1 cellular context compared by ENCODE assay signal in genomic region chr11:66347425-66348276, GRCh38.
TF ChIP-seq lines count a peak whose summit lies in the region.

Gene B4GAT1, minus strand, starts transcription at chr11:66347629. Its CDS starts 84 bp downstream, at chr11:66347545.

TF ChIP-seq in K562, 482 proteins besides CTCF, POLR2A, EP300 and RAD21 (continued from another document and continues in another):
- TF ChIP-seq REST (CRISPR knock-in tag; IDR thresholded peaks at IDR 0.05; ENCODE audit: low read depth) (0 out of 2 replicates have a peak, but pooled peaks have one; percentile 41), NR4A1 (CRISPR knock-in tag; IDR thresholded peaks at IDR 0.05) (no peak), NR4A1 (tag; IDR thresholded peaks at IDR 0.05) (peak; percentile 68; the same call in 1 of the 2 replicates), ZNF507 (tag; conservative IDR thresholded peaks at IDR 0.05) (no peak), RHOXF2B (CRISPR knock-in tag; conservative IDR thresholded peaks at IDR 0.05) (0 out of 2 replicates have a peak, but pooled peaks have one; percentile 42), SOX6 (IDR thresholded peaks at IDR 0.05) (peak; percentile 59), NR2C2 (CRISPR knock-in tag; IDR thresholded peaks at IDR 0.05) (peak; percentile 79), NR2C2 (tag; IDR thresholded peaks at IDR 0.05) (no peak), DPF2 (IDR thresholded peaks at IDR 0.05) (0 out of 2 replicates have a peak, but pooled peaks have one; percentile 25), KLF13 (tag; IDR thresholded peaks at IDR 0.05; ENCODE audit: borderline replicate concordance, low read depth) (peak; percentile 69; the same call in 1 of the 2 replicates), CXXC5 (CRISPR knock-in tag; IDR thresholded peaks at IDR 0.05) (peak; percentile 89), MEIS2 (IDR thresholded peaks at IDR 0.05; ENCODE audit: partially characterized antibody) (peak; percentile 57), JUND (IDR thresholded peaks at IDR 0.05; ENCODE audit: borderline replicate concordance, low read depth, low read length) (0 out of 2 replicates have a peak, but pooled peaks have one; percentile 24), JUND (tag; IDR thresholded peaks at IDR 0.05; ENCODE audit: borderline replicate concordance, low read depth, low read length) (peak; percentile 44; the same call in 1 of the 3 replicates), USF1 (CRISPR knock-in tag; IDR thresholded peaks at IDR 0.05) (no peak), ZNF764 (CRISPR knock-in tag; IDR thresholded peaks at IDR 0.05; ENCODE audit: low read depth) (peak; percentile 65; the same call in 1 of the 2 replicates), ZNF316 (IDR thresholded peaks at IDR 0.05) (no peak), ZNF239 (CRISPR knock-in tag; IDR thresholded peaks at IDR 0.05) (no peak), STAG1 (CRISPR knock-in tag; IDR thresholded peaks at IDR 0.05; ENCODE audit: borderline replicate concordance) (no peak), ATF7 (IDR thresholded peaks at IDR 0.05) (peak; percentile 65; the same call in 1 of the 2 replicates), NELFE (IDR thresholded peaks at IDR 0.05; ENCODE audit: insufficient read depth, insufficient read length) (no peak), JUN (IDR thresholded peaks at IDR 0.05; ENCODE audit: borderline replicate concordance, low read depth, low read length) (peak; percentile 40; the same call in 1 of the 2 replicates), JUN (CRISPR knock-in tag; IDR thresholded peaks at IDR 0.05; ENCODE audit: borderline replicate concordance) (no peak), PML (IDR thresholded peaks at IDR 0.05; ENCODE audit: low read length) (peak; percentile 16; the same call in 1 of the 2 replicates), YBX1 (IDR thresholded peaks at IDR 0.05) (no peak), HLTF (IDR thresholded peaks at IDR 0.05) (peak; percentile 66; the same call in 1 of the 2 replicates), MAZ (CRISPR knock-in tag; conservative IDR thresholded peaks at IDR 0.05 in 1 of 2, IDR thresholded peaks at IDR 0.05 in 1 of 2) (peak; percentile 37 to 80), ZNF445 (CRISPR knock-in tag; IDR thresholded peaks at IDR 0.05; ENCODE audit: low read depth) (no peak), EP400 (IDR thresholded peaks at IDR 0.05) (peak; percentile 46; the same call in 1 of the 2 replicates), E2F8 (IDR thresholded peaks at IDR 0.05; ENCODE audit: low read depth, partially characterized antibody) (peak; percentile 76), ATF3 (IDR thresholded peaks at IDR 0.05) (no peak), ATF3 (CRISPR knock-in tag; conservative IDR thresholded peaks at IDR 0.05) (no peak), TOE1 (IDR thresholded peaks at IDR 0.05; ENCODE audit: borderline replicate concordance) (no peak), TOE1 (CRISPR knock-in tag; IDR thresholded peaks at IDR 0.05; ENCODE audit: borderline replicate concordance, low read depth) (peak; percentile 84; the same call in 1 of the 2 replicates), CSDE1 (IDR thresholded peaks at IDR 0.05) (peak in 1 of 2 experiments; percentile 77; a peak in 2 of 4 replicates), RBBP5 (IDR thresholded peaks at IDR 0.05; ENCODE audit: borderline replicate concordance, insufficient read depth, low read length, poor library complexity, severe bottlenecking) (peak; percentile 100), ETV5 (CRISPR knock-in tag; IDR thresholded peaks at IDR 0.05; ENCODE audit: low read depth) (peak; percentile 38; the same call in 1 of the 2 replicates), CREB1 (IDR thresholded peaks at IDR 0.05) (no peak), CREB1 (CRISPR knock-in tag; IDR thresholded peaks at IDR 0.05) (peak; percentile 81), KAT2B (IDR thresholded peaks at IDR 0.05; ENCODE audit: low read depth, low read length) (no peak), PREB (CRISPR knock-in tag; IDR thresholded peaks at IDR 0.05) (no peak), ZKSCAN1 (IDR thresholded peaks at IDR 0.05; ENCODE audit: low read depth, low read length) (0 out of 2 replicates have a peak, but pooled peaks have one; percentile 16), KLF1 (tag; IDR thresholded peaks at IDR 0.05) (peak; percentile 47; the same call in 1 of the 2 replicates), MTF1 (CRISPR knock-in tag; IDR thresholded peaks at IDR 0.05; ENCODE audit: borderline replicate concordance) (no peak), NEUROD1 (IDR thresholded peaks at IDR 0.05; ENCODE audit: borderline replicate concordance, low read depth, low read length, partially characterized antibody) (peak; percentile 36)
- TF ChIP-seq, protein P1, sequence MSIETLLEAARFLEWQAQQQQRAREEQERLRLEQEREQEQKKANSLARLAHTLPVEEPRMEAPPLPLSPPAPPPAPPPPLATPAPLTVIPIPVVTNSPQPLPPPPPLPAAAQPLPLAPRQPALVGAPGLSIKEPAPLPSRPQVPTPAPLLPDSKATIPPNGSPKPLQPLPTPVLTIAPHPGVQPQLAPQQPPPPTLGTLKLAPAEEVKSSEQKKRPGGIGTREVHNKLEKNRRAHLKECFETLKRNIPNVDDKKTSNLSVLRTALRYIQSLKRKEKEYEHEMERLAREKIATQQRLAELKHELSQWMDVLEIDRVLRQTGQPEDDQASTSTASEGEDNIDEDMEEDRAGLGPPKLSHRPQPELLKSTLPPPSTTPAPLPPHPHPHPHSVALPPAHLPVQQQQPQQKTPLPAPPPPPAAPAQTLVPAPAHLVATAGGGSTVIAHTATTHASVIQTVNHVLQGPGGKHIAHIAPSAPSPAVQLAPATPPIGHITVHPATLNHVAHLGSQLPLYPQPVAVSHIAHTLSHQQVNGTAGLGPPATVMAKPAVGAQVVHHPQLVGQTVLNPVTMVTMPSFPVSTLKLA (conservative IDR thresholded peaks at IDR 0.05) = peak in 1 of 2 experiments; percentile 15; a peak in 1 of 4 replicates
- TF ChIP-seq, protein P2, sequence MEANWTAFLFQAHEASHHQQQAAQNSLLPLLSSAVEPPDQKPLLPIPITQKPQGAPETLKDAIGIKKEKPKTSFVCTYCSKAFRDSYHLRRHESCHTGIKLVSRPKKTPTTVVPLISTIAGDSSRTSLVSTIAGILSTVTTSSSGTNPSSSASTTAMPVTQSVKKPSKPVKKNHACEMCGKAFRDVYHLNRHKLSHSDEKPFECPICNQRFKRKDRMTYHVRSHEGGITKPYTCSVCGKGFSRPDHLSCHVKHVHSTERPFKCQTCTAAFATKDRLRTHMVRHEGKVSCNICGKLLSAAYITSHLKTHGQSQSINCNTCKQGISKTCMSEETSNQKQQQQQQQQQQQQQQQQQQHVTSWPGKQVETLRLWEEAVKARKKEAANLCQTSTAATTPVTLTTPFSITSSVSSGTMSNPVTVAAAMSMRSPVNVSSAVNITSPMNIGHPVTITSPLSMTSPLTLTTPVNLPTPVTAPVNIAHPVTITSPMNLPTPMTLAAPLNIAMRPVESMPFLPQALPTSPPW (CRISPR knock-in tag; IDR thresholded peaks at IDR 0.05) = peak; percentile 82
- TF ChIP-seq, protein P3, sequence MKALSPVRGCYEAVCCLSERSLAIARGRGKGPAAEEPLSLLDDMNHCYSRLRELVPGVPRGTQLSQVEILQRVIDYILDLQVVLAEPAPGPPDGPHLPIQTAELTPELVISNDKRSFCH (CRISPR knock-in tag; IDR thresholded peaks at IDR 0.05) = no peak
- TF ChIP-seq, protein P3 (tag; IDR thresholded peaks at IDR 0.05) = peak; percentile 84
- TF ChIP-seq, protein P4, sequence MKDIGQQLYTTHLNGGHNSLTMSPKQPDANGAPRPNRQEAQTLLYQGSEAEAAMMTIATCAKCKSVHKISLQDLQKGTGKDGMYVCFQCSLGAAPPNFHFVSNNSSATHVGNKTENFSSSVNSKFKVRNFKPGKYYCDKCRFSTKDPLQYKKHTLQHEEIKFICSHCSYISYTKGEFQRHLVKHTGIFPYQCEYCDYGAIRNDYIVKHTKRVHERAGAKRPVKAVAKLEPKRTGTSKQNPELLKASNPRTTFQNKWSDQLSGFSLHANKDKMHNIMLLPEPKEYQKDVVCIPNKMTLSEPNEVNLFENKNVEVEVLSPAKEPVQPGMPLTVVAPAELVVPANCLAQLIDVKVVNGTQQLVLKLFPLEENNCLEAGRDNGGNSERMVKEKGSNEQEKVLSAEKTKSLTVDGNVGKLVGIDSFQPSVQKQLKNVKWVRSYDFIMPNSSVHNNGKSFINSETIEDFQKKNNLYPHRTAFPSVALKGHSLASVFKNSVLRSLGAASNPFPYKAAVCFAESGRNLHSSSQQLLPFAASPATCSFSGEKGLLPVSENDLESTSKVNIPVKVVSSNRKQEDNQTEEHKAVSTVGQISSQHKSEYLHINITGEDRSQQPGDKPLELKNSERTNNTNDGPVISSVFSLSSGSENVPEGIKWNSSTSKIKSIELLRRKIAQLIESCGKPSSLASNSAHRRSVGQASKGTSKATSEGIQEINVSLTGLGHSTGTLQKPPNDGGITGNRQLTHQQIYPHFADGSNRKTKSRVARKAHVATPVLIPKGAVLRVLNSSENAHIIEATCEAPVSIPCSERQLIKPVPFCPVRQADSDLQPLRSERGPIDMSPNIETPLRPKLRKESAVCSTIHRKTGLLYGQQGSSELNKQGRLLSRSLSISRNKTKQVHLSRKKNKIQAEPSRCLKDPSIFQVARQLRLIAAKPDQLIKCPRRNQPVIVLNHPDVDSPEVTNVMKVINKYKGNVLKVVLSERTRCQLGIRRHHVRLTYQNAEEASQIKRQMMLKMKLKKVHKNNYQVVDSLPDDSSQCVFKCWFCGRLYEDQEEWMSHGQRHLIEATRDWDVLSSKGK (CRISPR knock-in tag; IDR thresholded peaks at IDR 0.05) = no peak
